In the genomic region with DNA sequence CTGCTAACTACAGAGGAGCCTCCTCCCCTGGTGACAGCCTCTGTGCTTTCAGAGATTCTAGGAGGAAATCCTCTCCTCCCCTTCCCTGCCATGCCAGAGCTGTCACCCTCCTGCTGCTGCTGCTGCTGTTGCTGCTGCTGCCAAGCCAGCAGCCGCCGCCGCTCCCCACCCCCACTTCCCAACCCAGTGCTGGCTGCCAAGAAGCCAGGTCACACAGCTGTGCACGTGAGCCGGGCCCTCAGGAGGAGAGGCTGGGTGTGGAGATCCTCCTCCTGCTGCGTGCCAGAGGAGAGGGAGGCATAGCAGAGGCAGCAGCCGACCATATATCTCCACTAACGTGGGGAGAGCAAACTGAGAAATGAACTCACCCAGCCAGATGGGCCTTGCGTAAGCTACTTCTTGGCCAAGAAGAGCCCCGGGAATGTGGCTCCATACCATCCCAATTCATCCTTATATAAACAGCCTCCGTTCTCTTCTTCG, we compare ENCODE assay signal across 8 cellular contexts. TPM values are rescaled to one million over a fixed set of nuclear protein-coding genes. Genes with fewer than 3 reads are reported as not detected.
A peak's percentile ranks its signal among the peaks of the same experiment; 100 is the strongest.
DNase-seq lines count a peak whose midpoint lies in the region; ATAC-seq and TF ChIP-seq lines count a peak whose summit lies in the region.

No MANE protein-coding gene starts in this region.

- TF ChIP-seq CTCF in AG04449 (IDR thresholded peaks at IDR 0.05; ENCODE audit: insufficient read depth, low read length, missing control alignments) (no peak), vagina (IDR thresholded peaks at IDR 0.05) (no peak)

- no peak for ATAC-seq in activated naive CD4-positive, alpha-beta T cell treated with anti-CD3 and anti-CD28 coated beads, Interleukin-2, amount 50 U/mL, for 72 hours

- WGBS in ectodermal cell, 2 experiments, result 30 to 32% methylated on average over 12 of the region's 12 CpGs
- WGBS in mesodermal cell (ENCODE audit: insufficient coverage in 2 of 2), 2 experiments, result 39 to 51% methylated on average over 4 to 6 of the region's 12 CpGs

- DNase-seq in AG04449 (ENCODE audit: low read depth, low spot score) (peak; percentile 99), NCI-H2107 treated with DMSO at 0.1 percent for 48 hours (lab: John Stamatoyannopoulos, UW; ENCODE audit: unreplicated experiment) (peak; percentile 54), vagina (ENCODE audit: extremely low spot score in 2 of 2) (peak in 1 of 2 donors; percentile 97), Kasumi-1 (lab: John Stamatoyannopoulos, UW) (no peak)
- no peak for DNase-seq in activated CD8-positive, alpha-beta memory T cell treated with anti-CD3 and anti-CD28 coated beads, Interleukin-2, amount 50 U/mL, for 4 hours
- no peak for DNase-seq in activated naive CD4-positive, alpha-beta T cell treated with anti-CD3 and anti-CD28 coated beads, Interleukin-2, amount 50 U/mL, for 72 hours (ENCODE audit: low spot score in 2 of 2)

- POLR2A ChIA-PET in AG04449 (lab: Yijun Ruan, JAX), result interaction anchor here (0.6 to 1.8 kb wide), 8 partner anchors 12 to 133 kb away, joined by 3 to 10 read pairs (median 4); partner anchors contain the start of gene CRY2

- H3K27ac ChIP-seq in ectodermal cell (ENCODE audit: insufficient read depth, low read depth, low read length, poor library complexity, severe bottlenecking), result peak overlapping the region; percentile 53
- peak overlapping the region; percentile 24 for H3K27ac ChIP-seq in mesodermal cell (ENCODE audit: low read depth, low read length, severe bottlenecking)
- H3K27ac ChIP-seq in vagina, result peak overlapping the region; percentile 87

- intact Hi-C loops in vagina (cut with DNase I), result no loop called here

- H3K4me1 ChIP-seq in ectodermal cell (ENCODE audit: control insufficient read depth, insufficient read depth, low read length), result peaks cover 31% of the 10 kb centered on the region
- H3K4me1 ChIP-seq in mesodermal cell (ENCODE audit: control insufficient read depth, insufficient read depth, low read length, poor library complexity, severe bottlenecking), result peaks cover 25% of the 10 kb centered on the region
- peaks cover 59% of the 10 kb centered on the region for H3K4me1 ChIP-seq in vagina

- peaks cover 0 to 6% of the 10 kb centered on the region in 2 donors for H3K36me3 Mint-ChIP-seq in activated naive CD4-positive, alpha-beta T cell treated with anti-CD3 and anti-CD28 coated beads, Interleukin-2, amount 50 U/mL, for 72 hours

- H3K9me3 Mint-ChIP-seq in activated naive CD4-positive, alpha-beta T cell treated with anti-CD3 and anti-CD28 coated beads, Interleukin-2, amount 50 U/mL, for 72 hours, result no peaks in the 10 kb centered on the region

- H3K4me3 ChIP-seq in AG04449 (ENCODE audit: low read depth, low read length) (no peak overlapping the region), ectodermal cell (ENCODE audit: insufficient read depth, low read depth, low read length) (no peak overlapping the region), mesodermal cell (ENCODE audit: extremely low read depth, insufficient read depth, low read length, poor library complexity, severe bottlenecking) (no peak overlapping the region), vagina (no peak overlapping the region)

- no peak for TF ChIP-seq POLR2A in vagina (IDR thresholded peaks at IDR 0.05)

- CTCF ChIA-PET in AG04449 (lab: Yijun Ruan, JAX), result interaction anchor here (0.7 to 10.1 kb wide), 7 partner anchors 9 to 106 kb away, joined by 3 to 133 read pairs (median 3); partner anchors contain the start of genes CRY2 and PEX16

- no peaks in the 10 kb centered on the region for H3K27me3 ChIP-seq in ectodermal cell (ENCODE audit: control insufficient read depth, insufficient read depth, low read length, poor library complexity, severe bottlenecking)
- no peaks in the 10 kb centered on the region for H3K27me3 ChIP-seq in vagina

- no peaks in the 10 kb centered on the region for H3K9me3 ChIP-seq in ectodermal cell (ENCODE audit: control insufficient read depth, low read length)
- H3K9me3 ChIP-seq in mesodermal cell (ENCODE audit: control insufficient read depth, low read length), result no peaks in the 10 kb centered on the region
- H3K9me3 ChIP-seq in vagina, result no peaks in the 10 kb centered on the region

- H3K36me3 ChIP-seq in ectodermal cell (ENCODE audit: control insufficient read depth, insufficient read depth, low read length), result peaks cover 38% of the 10 kb centered on the region
- H3K36me3 ChIP-seq in mesodermal cell (ENCODE audit: control insufficient read depth, insufficient read depth, low read length), result peaks cover 63% of the 10 kb centered on the region
- H3K36me3 ChIP-seq in vagina, result peaks cover 0 to 65% of the 10 kb centered on the region in 2 donors

- peak overlapping the region in 1 of 2 donors; percentile 52 for H3K27ac Mint-ChIP-seq in activated naive CD4-positive, alpha-beta T cell treated with anti-CD3 and anti-CD28 coated beads, Interleukin-2, amount 50 U/mL, for 72 hours

RNA-seq across cellular contexts. Expression of gene CRY2, which starts 12.4 kb away (rescaled TPM):
- polyA plus RNA-seq in ectodermal cell (2013, experiment 1 of 4), result 18.6 TPM
- polyA plus RNA-seq in ectodermal cell (2013, experiment 2 of 4), result 15.9 TPM
- 15.1 TPM for polyA plus RNA-seq in ectodermal cell (2013, experiment 3 of 4)
- 20.6 TPM for polyA plus RNA-seq in ectodermal cell (2013, experiment 4 of 4)
- 11.6 TPM for polyA plus RNA-seq in mesodermal cell (2013, experiment 1 of 2)
- polyA plus RNA-seq in mesodermal cell (2013, experiment 2 of 2), result 10.0 TPM
- 54.3 TPM for total RNA-seq in vagina
- total RNA-seq in activated naive CD4-positive, alpha-beta T cell treated with anti-CD3 and anti-CD28 coated beads, Interleukin-2, amount 50 U/mL, for 72 hours, result 10 to 100 TPM; 14.0 to 31.4 TPM

RNA-seq across cellular contexts. Expression of gene MAPK8IP1, which starts 25.8 kb away (rescaled TPM):
- 18.3 TPM for polyA plus RNA-seq in ectodermal cell (2013, experiment 1 of 4)
- polyA plus RNA-seq in ectodermal cell (2013, experiment 2 of 4), result 15.4 TPM
- 14.4 TPM for polyA plus RNA-seq in ectodermal cell (2013, experiment 3 of 4)
- 12.7 TPM for polyA plus RNA-seq in ectodermal cell (2013, experiment 4 of 4)
- polyA plus RNA-seq in mesodermal cell (2013, experiment 1 of 2), result 10.2 TPM
- 7.8 TPM for polyA plus RNA-seq in mesodermal cell (2013, experiment 2 of 2)
- 7.1 TPM for total RNA-seq in vagina
- under 1 TPM; 0.23 to 0.57 TPM for total RNA-seq in activated naive CD4-positive, alpha-beta T cell treated with anti-CD3 and anti-CD28 coated beads, Interleukin-2, amount 50 U/mL, for 72 hours

RNA-seq across cellular contexts. Expression of gene FREY1, which starts 47.4 kb away (rescaled TPM):
- polyA plus RNA-seq in ectodermal cell (2013, experiment 1 of 4), result 2.2 TPM
- polyA plus RNA-seq in ectodermal cell (2013, experiment 2 of 4), result 1.0 TPM
- not detected for polyA plus RNA-seq in ectodermal cell (2013, experiment 3 of 4)
- polyA plus RNA-seq in ectodermal cell (2013, experiment 4 of 4), result 0.45 TPM
- 0.41 TPM for polyA plus RNA-seq in mesodermal cell (2013, experiment 1 of 2)
- polyA plus RNA-seq in mesodermal cell (2013, experiment 2 of 2), result not detected
- total RNA-seq in vagina, result not detected
- total RNA-seq in activated naive CD4-positive, alpha-beta T cell treated with anti-CD3 and anti-CD28 coated beads, Interleukin-2, amount 50 U/mL, for 72 hours, result under 1 TPM; 0.64 to 0.91 TPM

RNA-seq across cellular contexts. Expression of gene SLC35C1, which starts 54.8 kb away (rescaled TPM):
- 12.1 TPM for polyA plus RNA-seq in ectodermal cell (2013, experiment 1 of 4)
- polyA plus RNA-seq in ectodermal cell (2013, experiment 2 of 4), result 12.6 TPM
- polyA plus RNA-seq in ectodermal cell (2013, experiment 3 of 4), result 9.3 TPM
- polyA plus RNA-seq in ectodermal cell (2013, experiment 4 of 4), result 10.1 TPM
- polyA plus RNA-seq in mesodermal cell (2013, experiment 1 of 2), result 10.4 TPM
- 10.9 TPM for polyA plus RNA-seq in mesodermal cell (2013, experiment 2 of 2)
- total RNA-seq in vagina, result 16.7 TPM
- total RNA-seq in activated naive CD4-positive, alpha-beta T cell treated with anti-CD3 and anti-CD28 coated beads, Interleukin-2, amount 50 U/mL, for 72 hours, result 10 to 100 TPM in 1 of 2 donors, 1 to 10 TPM in 1; 7.9 to 10.8 TPM

RNA-seq across cellular contexts. Expression of gene PEX16, which starts 58.0 kb away (rescaled TPM):
- 27.4 TPM for polyA plus RNA-seq in ectodermal cell (2013, experiment 1 of 4)
- polyA plus RNA-seq in ectodermal cell (2013, experiment 2 of 4), result 24.2 TPM
- polyA plus RNA-seq in ectodermal cell (2013, experiment 3 of 4), result 25.6 TPM
- 22.7 TPM for polyA plus RNA-seq in ectodermal cell (2013, experiment 4 of 4)
- 19.5 TPM for polyA plus RNA-seq in mesodermal cell (2013, experiment 1 of 2)
- polyA plus RNA-seq in mesodermal cell (2013, experiment 2 of 2), result 15.4 TPM
- total RNA-seq in vagina, result 35.8 TPM
- 10 to 100 TPM; 33.9 to 39.4 TPM for total RNA-seq in activated naive CD4-positive, alpha-beta T cell treated with anti-CD3 and anti-CD28 coated beads, Interleukin-2, amount 50 U/mL, for 72 hours

Comparison
In these comparisons a context has a peak if more than half of its experiments do, and no peak if none do; other contexts are left out.
1. DNase-seq: peak in AG04449 (single experiment) and NCI-H2107 treated with DMSO at 0.1 percent for 48 hours (single experiment); none in activated CD8-positive, alpha-beta memory T cell treated with anti-CD3 and anti-CD28 coated beads, Interleukin-2, amount 50 U/mL, for 4 hours (single experiment), activated naive CD4-positive, alpha-beta T cell treated with anti-CD3 and anti-CD28 coated beads, Interleukin-2, amount 50 U/mL, for 72 hours (0 of 2) and Kasumi-1 (0 of 2).
2. H3K27ac ChIP-seq: peak in every context shown above with its lines; median percentile 87 in vagina; 53 in ectodermal cell; 24 in mesodermal cell.